In genomic region chr4:78876568-78877320, GRCh38 we compare ENCODE assay signal across 21 cellular contexts.
DNase-seq lines count a peak whose midpoint lies in the region; FAIRE-seq and TF ChIP-seq lines count a peak whose summit lies in the region.
"Had no signal": no experiment of that assay in that cellular context is flagged by ENCODE, and none has a peak within 500 bp of the region (broad histone marks: within the 10 kb centered on the region; RNA-seq: fewer than 3 reads in every experiment).

No MANE protein-coding gene starts in this region.

- no peaks in the 10 kb centered on the region for H3K4me1 Mint-ChIP-seq in glutamatergic neuron (ENCODE audit: low read depth, unreplicated experiment)
- H3K4me1 Mint-ChIP-seq: central memory CD8-positive, alpha-beta T cell; natural killer cell had no signal

- H3K9me3 ChIP-seq in MG63 (no peaks in the 10 kb centered on the region), mammary epithelial cell (replicated peaks; ENCODE audit: insufficient read depth, low read length) (no peaks in the 10 kb centered on the region), BE2C (no peaks in the 10 kb centered on the region)
- H3K9me3 ChIP-seq: Caco-2, testis had no signal

- no peaks in the 10 kb centered on the region for H4K20me1 ChIP-seq in mammary epithelial cell (ENCODE audit: insufficient read depth, low read length)

- DNase-seq in ELR (ENCODE audit: low read depth): peak; percentile 48
- peak; percentile 2 for DNase-seq in MG63
- DNase-seq in mammary epithelial cell: peak; percentile 20
- DNase-seq in fibroblast of the conjunctiva (ENCODE audit: low read depth): peak; percentile 3
- DNase-seq in glutamatergic neuron: no peak
- no peak for DNase-seq in DMS153 treated with DMSO at 0.1 percent for 48 hours (lab: John Stamatoyannopoulos, UW; ENCODE audit: unreplicated experiment)
- no peak for DNase-seq in BE2C
- DNase-seq in urothelium cell line (ENCODE audit: low spot score): no peak
- DNase-seq: activated CD4-positive, CD25-positive, alpha-beta regulatory T cell treated with anti-CD3 and anti-CD28 coated beads, Interleukin-2, amount 50 U/mL, for 72 hours; Caco-2; GDM1; islet precursor cell; mesenchymal stem cell; natural killer cell; NCI-H1694; NCI-H446 treated with DMSO at 0.1 percent for 48 hours; NK-92 treated with Interleukin-12 subunit alpha and Interleukin-12 subunit beta, amount 100 ng/mL, for 24 hours; SHP77 treated with DMSO at 0.1 percent for 48 hours; testis had no signal

- H3K27me3 ChIP-seq in MG63 (no peaks in the 10 kb centered on the region), mammary epithelial cell (ENCODE audit: insufficient read depth, low read length) (no peaks in the 10 kb centered on the region), BE2C (no peaks in the 10 kb centered on the region)
- H3K27me3 ChIP-seq: testis had no signal

- H3K4me2 ChIP-seq in mammary epithelial cell (ENCODE audit: insufficient read depth, low read depth, low read length): no peak overlapping the region

- intact Hi-C loops in mammary epithelial cell (cut with micrococcal nuclease): no loop called here

- peaks cover 2% of the 10 kb centered on the region for H3K9me3 Mint-ChIP-seq in glutamatergic neuron (ENCODE audit: unreplicated experiment)
- H3K9me3 Mint-ChIP-seq: central memory CD8-positive, alpha-beta T cell; natural killer cell had no signal

- 74% methylated on average over 5 of the region's 5 CpGs for WGBS in mammary epithelial cell (ENCODE audit: low coverage, missing lambda C conversion rate)

- BruUV-seq in mammary epithelial cell (replicated peaks; lab: Mats Ljungman, UMichigan): no TSS peak

- no peak overlapping the region for H3K4me3 Mint-ChIP-seq in glutamatergic neuron (ENCODE audit: unreplicated experiment)
- H3K4me3 Mint-ChIP-seq: central memory CD8-positive, alpha-beta T cell; natural killer cell had no signal

- no peak overlapping the region for H2AFZ ChIP-seq in mammary epithelial cell (ENCODE audit: low read depth, low read length)

- TF ChIP-seq CTCF in mammary epithelial cell (conservative IDR thresholded peaks at IDR 0.05 in 1 of 2, IDR thresholded peaks at IDR 0.05 in 1 of 2; ENCODE audit: extremely low read depth in 1 of 2, insufficient read depth in 1 of 2, low read depth in 1 of 2, low read length in 2 of 2): no peak
- no peak for TF ChIP-seq CTCF in glutamatergic neuron (IDR thresholded peaks at IDR 0.05; ENCODE audit: partially characterized antibody, unreplicated experiment)
- TF ChIP-seq CTCF in BE2C (IDR thresholded peaks at IDR 0.05; ENCODE audit: low read depth, low read length): no peak

- H3K4me1 ChIP-seq in mammary epithelial cell (ENCODE audit: insufficient read depth, low read length) (no peaks in the 10 kb centered on the region), BE2C (no peaks in the 10 kb centered on the region)
- H3K4me1 ChIP-seq: Caco-2, testis had no signal

- H3K27ac Mint-ChIP-seq in glutamatergic neuron (ENCODE audit: unreplicated experiment): no peak overlapping the region
- H3K27ac Mint-ChIP-seq: natural killer cell, progenitor cell of endocrine pancreas had no signal

- H3K27ac ChIP-seq in mammary epithelial cell (ENCODE audit: insufficient read depth, low read depth, low read length): no peak overlapping the region
- H3K27ac ChIP-seq: testis had no signal

- no peak overlapping the region for H3K9ac ChIP-seq in mammary epithelial cell (ENCODE audit: insufficient read depth, low read length)

- FAIRE-seq in urothelium cell line (lab: Jason Lieb, UNC): no peak

- peaks cover 1% of the 10 kb centered on the region for H3K36me3 ChIP-seq in MG63
- peaks cover 27% of the 10 kb centered on the region for H3K36me3 ChIP-seq in mammary epithelial cell (ENCODE audit: insufficient read depth, low read length)
- H3K36me3 ChIP-seq in BE2C: peaks cover 17% of the 10 kb centered on the region

- in situ Hi-C loops in mammary epithelial cell (cut with MboI; ENCODE audit: low sequenced_read_pairs in 2 of 2): no loop called here

- H3K4me3 ChIP-seq in MG63 (no peak overlapping the region), mammary epithelial cell (replicated peaks in 1 of 3; ENCODE audit: insufficient read depth in 1 of 3, low read depth in 2 of 3, low read length in 3 of 3) (no peak overlapping the region), BE2C (ENCODE audit: low read depth, low read length) (no peak overlapping the region)
- H3K4me3 ChIP-seq: testis had no signal

- H3K36me3 Mint-ChIP-seq in glutamatergic neuron (ENCODE audit: unreplicated experiment): no peaks in the 10 kb centered on the region
- H3K36me3 Mint-ChIP-seq: natural killer cell had no signal

- CTCF ChIA-PET in mammary epithelial cell (lab: Charles Lee; ENCODE audit: low non-redundant PET): no interaction called here

- dilution Hi-C loops in mammary epithelial cell (cut with HindIII; ENCODE audit: low sequenced_read_pairs): no loop called here

- no peaks in the 10 kb centered on the region for H3K79me2 ChIP-seq in mammary epithelial cell (ENCODE audit: insufficient read depth, low read length)

- no peaks in the 10 kb centered on the region for H3K27me3 Mint-ChIP-seq in glutamatergic neuron (ENCODE audit: unreplicated experiment)
- H3K27me3 Mint-ChIP-seq: central memory CD8-positive, alpha-beta T cell; progenitor cell of endocrine pancreas had no signal

Comparison
In these comparisons a context has a peak if more than half of its experiments do, and no peak if none do; other contexts are left out.
1. DNase-seq: peak in ELR (single experiment), MG63 (single experiment), mammary epithelial cell (single experiment) and fibroblast of the conjunctiva (single experiment); none in glutamatergic neuron (single experiment), DMS153 treated with DMSO at 0.1 percent for 48 hours (single experiment), BE2C (single experiment) and urothelium cell line (single experiment).